ENCODE assay signal across 10 cellular contexts in the genomic region with DNA sequence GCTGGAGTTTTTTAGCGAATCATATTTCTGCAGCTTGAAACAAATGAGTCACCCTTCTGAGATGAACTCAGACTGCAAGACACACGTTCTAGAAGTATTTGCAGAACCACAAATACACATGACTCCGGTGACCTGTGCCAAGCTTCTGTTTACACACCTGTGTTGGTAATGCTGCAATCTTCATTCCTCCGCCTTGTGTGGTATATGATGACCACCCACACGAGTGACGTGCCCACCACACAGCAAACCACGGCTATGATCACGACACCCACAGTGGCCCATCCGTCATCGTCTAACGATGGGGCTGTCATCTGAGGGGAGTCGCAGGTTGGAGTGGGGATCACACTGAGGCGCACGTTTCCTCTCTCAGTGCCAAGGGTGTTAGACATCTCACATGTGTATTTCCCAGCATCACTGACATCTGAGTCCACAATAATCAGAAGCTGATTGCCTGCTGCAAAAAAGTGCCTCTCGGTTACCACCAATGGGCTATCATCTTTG. TPM values are rescaled to one million over a fixed set of nuclear protein-coding genes. Genes with fewer than 3 reads are reported as not detected.
A peak's percentile ranks its signal among the peaks of the same experiment; 100 is the strongest.
DNase-seq lines count a peak whose midpoint lies in the region; ATAC-seq and TF ChIP-seq lines count a peak whose summit lies in the region.
"Had no signal": no experiment of that assay in that cellular context is flagged by ENCODE, and none has a peak within 500 bp of the region (broad histone marks: within the 10 kb centered on the region; RNA-seq: fewer than 3 reads in every experiment).

No MANE protein-coding gene starts in this region.

- no peak for TF ChIP-seq CTCF in AG04449 (IDR thresholded peaks at IDR 0.05; ENCODE audit: insufficient read depth, low read length, missing control alignments)

- no peaks in the 10 kb centered on the region for H3K9me3 ChIP-seq in SJSA1 (replicated peaks)
- H3K9me3 ChIP-seq: Caco-2 had no signal

- H3K36me3 Mint-ChIP-seq in activated CD8-positive, alpha-beta T cell treated with anti-CD3 and anti-CD28 coated beads, Interleukin-2, amount 10 ng/mL, durations not matched to agents 7 days and 5 days (ENCODE audit: low read depth), result no peaks in the 10 kb centered on the region

- POLR2A ChIA-PET in AG04449 (lab: Yijun Ruan, JAX), result interaction anchor here (0.7 kb wide), 1 partner anchor 190 kb away, joined by 4 read pairs; no protein-coding TSS in a partner anchor
- POLR2A ChIA-PET in activated CD8-positive, alpha-beta T cell treated with anti-CD3 and anti-CD28 coated beads, Interleukin-2, amount 10 ng/mL, durations not matched to agents 7 days and 5 days (lab: Charles Lee), result no interaction called here

- H3K4me3 ChIP-seq in AG04449 (ENCODE audit: low read depth, low read length) (no peak overlapping the region), SJSA1 (no peak overlapping the region)

- no peaks in the 10 kb centered on the region for H3K9me3 Mint-ChIP-seq in activated CD8-positive, alpha-beta T cell treated with anti-CD3 and anti-CD28 coated beads, Interleukin-2, amount 10 ng/mL, durations not matched to agents 7 days and 5 days (ENCODE audit: insufficient read depth)

- no peaks in the 10 kb centered on the region for H3K4me1 Mint-ChIP-seq in activated CD8-positive, alpha-beta T cell treated with anti-CD3 and anti-CD28 coated beads, Interleukin-2, amount 10 ng/mL, durations not matched to agents 7 days and 5 days (ENCODE audit: low read depth)

- DNase-seq in AG04449 (ENCODE audit: low read depth, low spot score) (peak; percentile 97), HT-29 (ENCODE audit: low spot score) (peak; percentile 83), SJSA1 (ENCODE audit: low read depth in 1 of 2, low spot score in 2 of 2) (peak; percentile 95), iris pigment epithelial cell (ENCODE audit: low read depth) (peak; percentile 98), NCI-H446 (lab: John Stamatoyannopoulos, UW) (no peak)
- no peak for DNase-seq in activated CD8-positive, alpha-beta T cell treated with anti-CD3 and anti-CD28 coated beads, Interleukin-2, amount 10 ng/mL, durations not matched to agents 7 days and 5 days
- DNase-seq: activated CD8-positive, alpha-beta memory T cell treated with anti-CD3 and anti-CD28 coated beads, Interleukin-2, amount 50 U/mL, for 4 hours had no signal

- peak overlapping the region; percentile 33 for H3K27ac ChIP-seq in SJSA1

- no peak overlapping the region for H3K4me3 Mint-ChIP-seq in activated CD8-positive, alpha-beta T cell treated with anti-CD3 and anti-CD28 coated beads, Interleukin-2, amount 10 ng/mL, durations not matched to agents 7 days and 5 days

- CTCF ChIA-PET in AG04449 (lab: Yijun Ruan, JAX), result interaction anchor here (0.9 to 1.2 kb wide), 5 partner anchors 16 to 338 kb away, joined by 3 to 4 read pairs (median 3); no protein-coding TSS in a partner anchor
- CTCF ChIA-PET in activated CD8-positive, alpha-beta T cell treated with anti-CD3 and anti-CD28 coated beads, Interleukin-2, amount 10 ng/mL, durations not matched to agents 7 days and 5 days (lab: Charles Lee), result no interaction called here

- no peaks in the 10 kb centered on the region for H3K27me3 ChIP-seq in SJSA1 (replicated peaks)

- peaks cover 23% of the 10 kb centered on the region for H3K4me1 ChIP-seq in SJSA1 (replicated peaks)

- no peak overlapping the region for H3K27ac Mint-ChIP-seq in activated CD8-positive, alpha-beta T cell treated with anti-CD3 and anti-CD28 coated beads, Interleukin-2, amount 10 ng/mL, durations not matched to agents 7 days and 5 days

- no peaks in the 10 kb centered on the region for H3K27me3 Mint-ChIP-seq in activated CD8-positive, alpha-beta T cell treated with anti-CD3 and anti-CD28 coated beads, Interleukin-2, amount 10 ng/mL, durations not matched to agents 7 days and 5 days (ENCODE audit: low read depth)

- no peak for ATAC-seq in GM21360 (IDR thresholded peaks at IDR 0.05; ENCODE audit: unreplicated experiment)
- ATAC-seq in HG02852 (IDR thresholded peaks at IDR 0.05; ENCODE audit: unreplicated experiment), result no peak
- ATAC-seq in activated CD8-positive, alpha-beta T cell treated with anti-CD3 and anti-CD28 coated beads, Interleukin-2, amount 10 ng/mL, durations not matched to agents 7 days and 5 days, result no peak

- H3K36me3 ChIP-seq in SJSA1, result peaks cover 90% of the 10 kb centered on the region

RNA-seq across cellular contexts. Expression of gene LRIG3, which starts 43.0 kb away (rescaled TPM):
- 9.8 and 10.7 TPM in 2 replicates for total RNA-seq in HT-29 (2014; rRNA removed; shearing (Covaris generic))
- total RNA-seq in SJSA1 (2014; rRNA removed; shearing (Covaris generic)), result 30.6 and 51.8 TPM in 2 replicates
- total RNA-seq in activated CD8-positive, alpha-beta T cell treated with anti-CD3 and anti-CD28 coated beads, Interleukin-2, amount 10 ng/mL, durations not matched to agents 7 days and 5 days, result not detected

Comparison
In these comparisons a context has a peak if more than half of its experiments do, and no peak if none do; other contexts are left out.
1. DNase-seq: peak in AG04449 (single experiment), HT-29 (single experiment), SJSA1 (2 of 2) and iris pigment epithelial cell (single experiment); none in NCI-H446 (0 of 2) and activated CD8-positive, alpha-beta T cell treated with anti-CD3 and anti-CD28 coated beads, Interleukin-2, amount 10 ng/mL, durations not matched to agents 7 days and 5 days (single experiment).
2. RNA of gene LRIG3, which starts 43.0 kb away (total RNA-seq): 30.6 to 51.8 TPM in SJSA1 and 9.8 to 10.7 TPM in HT-29; not detected in activated CD8-positive, alpha-beta T cell treated with anti-CD3 and anti-CD28 coated beads, Interleukin-2, amount 10 ng/mL, durations not matched to agents 7 days and 5 days; every median in the first group is over 10 times any median in the second.